ENCODE assay signal across 19 cellular contexts in the genomic region with DNA sequence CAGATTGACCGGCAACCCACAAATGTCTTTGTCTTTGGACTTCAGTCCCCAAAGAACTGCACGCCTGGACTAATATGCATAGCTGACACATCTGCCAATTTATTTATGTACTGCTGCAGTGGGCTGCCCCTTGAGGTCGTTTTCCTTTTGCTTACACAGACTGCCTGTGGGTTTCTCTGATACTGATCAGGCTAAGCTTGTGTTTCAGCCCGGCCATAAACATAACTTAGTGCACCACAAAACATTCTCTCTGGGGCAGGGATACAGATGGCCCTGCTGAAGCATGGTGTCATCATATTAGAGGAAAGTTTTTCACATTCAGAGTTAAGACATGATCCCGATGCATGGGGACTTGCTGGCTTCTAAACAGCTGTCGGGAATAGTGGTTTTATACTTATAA.
DNase-seq lines count a peak whose midpoint lies in the region; ATAC-seq and TF ChIP-seq lines count a peak whose summit lies in the region.
"Had no signal": no experiment of that assay in that cellular context is flagged by ENCODE, and none has a peak within 500 bp of the region (broad histone marks: within the 10 kb centered on the region; RNA-seq: fewer than 3 reads in every experiment).

No MANE protein-coding gene starts in this region.

- no peak for ATAC-seq in gastroesophageal sphincter
- no peak for ATAC-seq in HG02981 (IDR thresholded peaks at IDR 0.05; ENCODE audit: unreplicated experiment)
- ATAC-seq in HG02588 (IDR thresholded peaks at IDR 0.05; ENCODE audit: unreplicated experiment) = no peak
- ATAC-seq: esophagus mucosa; stimulated activated memory B cell treated with anti-CD40 and anti-IgM and Interleukin-4, amounts not matched to agents 10 μg/mL and 1 μg/mL and 100 μg/mL, for 72 hours had no signal

- H3K9me3 ChIP-seq in gastroesophageal sphincter = no peaks in the 10 kb centered on the region
- H3K9me3 ChIP-seq: breast epithelium, transverse colon had no signal

- H3K4me1 ChIP-seq in gastroesophageal sphincter = no peaks in the 10 kb centered on the region
- H3K4me1 ChIP-seq: breast epithelium, transverse colon had no signal

- no peak for TF ChIP-seq EP300 in gastroesophageal sphincter (IDR thresholded peaks at IDR 0.05)

- peak; percentile 26 for TF ChIP-seq CTCF in astrocyte of the cerebellum (IDR thresholded peaks at IDR 0.05; ENCODE audit: low read depth, low read length, missing control alignments)
- no peak for TF ChIP-seq CTCF in gastroesophageal sphincter (IDR thresholded peaks at IDR 0.05)

- H3K36me3 ChIP-seq in gastroesophageal sphincter = no peaks in the 10 kb centered on the region
- H3K36me3 ChIP-seq: breast epithelium, transverse colon had no signal

- 55 to 76% methylated on average over 4 to 6 of the region's 6 CpGs for WGBS in gastroesophageal sphincter (ENCODE audit: low coverage in 1 of 2), 2 donors

- peak; percentile 43 for DNase-seq in NCI-H2171 treated with DMSO at 0.1 percent for 48 hours (lab: John Stamatoyannopoulos, UW)
- DNase-seq in NCI-H2171 (lab: John Stamatoyannopoulos, UW) = no peak
- DNase-seq in astrocyte of the cerebellum (ENCODE audit: low read depth) = no peak
- peak; percentile 79 for DNase-seq in left kidney (ENCODE audit: low read depth, low spot score)
- no peak for DNase-seq in NCI-H2196 (lab: John Stamatoyannopoulos, UW; ENCODE audit: unreplicated experiment)
- DNase-seq: 8988T; activated CD4-positive, alpha-beta T cell treated with anti-CD3 and anti-CD28 coated beads for 4 hours; activated naive CD4-positive, alpha-beta T cell; CD8-positive, alpha-beta memory T cell; dorsolateral prefrontal cortex; hypothalamus; NCI-H1436 treated with DMSO at 0.1 percent for 48 hours; transverse colon had no signal

- in situ Hi-C loops in astrocyte of the cerebellum (cut with HindIII; ENCODE audit: low sequenced_read_pairs) = no loop called here

- TF ChIP-seq POLR2A in gastroesophageal sphincter (IDR thresholded peaks at IDR 0.05) = no peak

- H3K4me3 ChIP-seq in astrocyte of the cerebellum (ENCODE audit: low read depth, low read length) (no peak overlapping the region), gastroesophageal sphincter (no peak overlapping the region)
- H3K4me3 ChIP-seq: breast epithelium, dorsolateral prefrontal cortex, transverse colon had no signal

- no peaks in the 10 kb centered on the region for H3K27me3 ChIP-seq in gastroesophageal sphincter
- H3K27me3 ChIP-seq: breast epithelium, dorsolateral prefrontal cortex, transverse colon had no signal

- no peak overlapping the region for H3K27ac ChIP-seq in gastroesophageal sphincter
- H3K27ac ChIP-seq: breast epithelium, dorsolateral prefrontal cortex, transverse colon had no signal

Comparison
In these comparisons a context has a peak if more than half of its experiments do, and no peak if none do; other contexts are left out.
1. DNase-seq: peak in NCI-H2171 treated with DMSO at 0.1 percent for 48 hours (single experiment) and left kidney (single experiment); none in NCI-H2171 (single experiment), astrocyte of the cerebellum (single experiment) and NCI-H2196 (single experiment).